Comparison of ENCODE assay signal across 8 cellular contexts in genomic region chr19:57410748-57411671, GRCh38. TPM values are rescaled to one million over a fixed set of nuclear protein-coding genes. Genes with fewer than 3 reads are reported as not detected.
DNase-seq lines count a peak whose midpoint lies in the region; ATAC-seq and TF ChIP-seq lines count a peak whose summit lies in the region.

Gene ZNF17 (plus strand): TSS chr19:57411161. CDS start chr19:57413616, 2,455 bp downstream.

- DNase-seq in NCI-H1105 treated with DMSO at 0.1 percent for 48 hours (lab: John Stamatoyannopoulos, UW): peak; percentile 94
- peak; percentile 79 for DNase-seq in SKM-1 treated with dmso at 0.1 percent for 144 hours (lab: John Stamatoyannopoulos, UW; ENCODE audit: unreplicated experiment)
- peak; percentile 92 to 99 (median 97) for DNase-seq in head of caudate nucleus
- DNase-seq in osteocyte (ENCODE audit: extremely low spot score, unreplicated experiment): peak; percentile 94
- DNase-seq in thoracic aorta (ENCODE audit: low spot score): peak; percentile 83

- peak within 1 kb of the TSS; percentile 89 for H3K27ac Mint-ChIP-seq in activated naive CD8-positive, alpha-beta T cell
- peak within 1 kb of the TSS; percentile 81 for H3K27ac Mint-ChIP-seq in osteocyte (ENCODE audit: unreplicated experiment)

- H3K4me1 ChIP-seq in thoracic aorta (ENCODE audit: control insufficient read depth in 1 of 2, low read depth in 2 of 2): peaks cover 8 to 16% of the 10 kb centered on the region in 2 donors

- no peaks in the 10 kb centered on the region for H3K27me3 Mint-ChIP-seq in activated naive CD8-positive, alpha-beta T cell
- no peaks in the 10 kb centered on the region for H3K27me3 Mint-ChIP-seq in osteocyte (ENCODE audit: unreplicated experiment)

- TF ChIP-seq CTCF in osteocyte (IDR thresholded peaks at IDR 0.05): no peak
- no peak for TF ChIP-seq CTCF in thoracic aorta (IDR thresholded peaks at IDR 0.05)

- H3K27me3 ChIP-seq in thoracic aorta (replicated peaks; ENCODE audit: insufficient read depth): no peaks in the 10 kb centered on the region

- ATAC-seq in HG02642 (IDR thresholded peaks at IDR 0.05; ENCODE audit: poor library complexity, unreplicated experiment) (peak; percentile 99), thoracic aorta (ENCODE audit: insufficient number of reproducible peaks, low FRiP score, low read depth) (peak; percentile 93)

- peaks cover 10% of the 10 kb centered on the region for H3K9me3 Mint-ChIP-seq in activated naive CD8-positive, alpha-beta T cell (ENCODE audit: low read depth)
- H3K9me3 Mint-ChIP-seq in osteocyte (ENCODE audit: unreplicated experiment): peaks cover 7% of the 10 kb centered on the region

- peak within 1 kb of the TSS; percentile 85 for H3K4me3 ChIP-seq in thoracic aorta

- intact Hi-C loops in head of caudate nucleus (cut with DNase I): no loop called here

- H3K36me3 ChIP-seq in thoracic aorta: peaks cover 28% of the 10 kb centered on the region

- peaks cover 4% of the 10 kb centered on the region for H3K9me3 ChIP-seq in thoracic aorta

- H3K27ac ChIP-seq in thoracic aorta: peak within 1 kb of the TSS; percentile 32 to 42

- H3K36me3 Mint-ChIP-seq in activated naive CD8-positive, alpha-beta T cell: peaks cover 16% of the 10 kb centered on the region
- peaks cover 25% of the 10 kb centered on the region for H3K36me3 Mint-ChIP-seq in osteocyte (ENCODE audit: unreplicated experiment)

- H3K4me3 Mint-ChIP-seq in activated naive CD8-positive, alpha-beta T cell: peak within 1 kb of the TSS; percentile 94
- peak within 1 kb of the TSS; percentile 90 for H3K4me3 Mint-ChIP-seq in osteocyte (ENCODE audit: unreplicated experiment)

- peaks cover 32% of the 10 kb centered on the region for H3K4me1 Mint-ChIP-seq in activated naive CD8-positive, alpha-beta T cell (ENCODE audit: low read depth)
- peaks cover 18% of the 10 kb centered on the region for H3K4me1 Mint-ChIP-seq in osteocyte (ENCODE audit: unreplicated experiment)

- TF ChIP-seq POLR2A in GM10847 (IDR thresholded peaks at IDR 0.05; ENCODE audit: extremely low read depth, insufficient read length): peak; percentile 52

RNA-seq across cellular contexts. Expression of gene ZNF17, which starts in this region (rescaled TPM):
- total RNA-seq in osteocyte: 12.4 and 12.7 TPM in 2 replicates
- 10 to 100 TPM; 11.2 to 17.5 TPM for total RNA-seq in thoracic aorta

Comparison
In these comparisons a context has a peak if more than half of its experiments do, and no peak if none do; other contexts are left out.
1. Peak in every context shown above with its lines: DNase-seq, ATAC-seq, H3K4me3 ChIP-seq and H3K27ac ChIP-seq.